8 cellular contexts compared by ENCODE assay signal in the genomic region with DNA sequence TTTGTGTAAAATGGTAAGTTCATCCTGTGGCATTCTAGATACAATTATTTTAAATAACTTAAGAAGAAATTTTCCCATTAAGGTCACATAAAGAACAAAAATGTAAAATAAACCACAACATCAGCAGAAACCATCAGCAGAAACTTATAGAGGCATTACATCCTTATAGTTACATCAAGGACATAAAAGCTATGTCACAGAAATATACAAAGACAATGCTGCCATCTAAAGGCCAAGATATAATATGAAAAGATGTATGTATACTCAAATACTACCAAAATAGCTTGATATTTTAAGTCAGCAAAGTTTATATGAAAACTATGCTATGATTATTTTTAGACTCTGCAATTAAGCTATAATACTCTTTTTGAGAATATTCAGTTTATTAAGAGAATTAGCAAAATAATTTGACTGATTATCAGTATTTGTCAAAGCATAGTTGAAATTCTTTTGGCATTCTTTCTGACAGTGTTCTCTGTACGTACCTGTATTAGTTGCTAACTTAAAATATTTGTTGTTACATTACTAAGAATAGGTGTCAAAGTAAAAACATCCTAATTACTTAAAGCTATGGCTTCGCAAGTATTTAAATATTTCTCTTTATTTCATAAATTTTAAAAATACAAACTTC. TPM values are rescaled to one million over a fixed set of nuclear protein-coding genes. Genes with fewer than 3 reads are reported as not detected.
DNase-seq lines count a peak whose midpoint lies in the region; ATAC-seq and TF ChIP-seq lines count a peak whose summit lies in the region.

No MANE protein-coding gene starts in this region.

- H3K27me3 ChIP-seq in left ventricle myocardium inferior (ENCODE audit: low read depth) (no peaks in the 10 kb centered on the region), upper lobe of left lung (no peaks in the 10 kb centered on the region)

- no peak overlapping the region for H3K4me3 ChIP-seq in left ventricle myocardium inferior
- no peak overlapping the region for H3K4me3 ChIP-seq in upper lobe of left lung

- no peak for TF ChIP-seq POLR2A in upper lobe of left lung (IDR thresholded peaks at IDR 0.05)

- DNase-seq in left ventricle myocardium inferior (no peak), Right ventricle myocardium superior (no peak), NCI-H187 treated with DMSO at 0.1 percent for 48 hours (lab: John Stamatoyannopoulos, UW) (peak; percentile 28), amniotic epithelial cell (ENCODE audit: low read depth) (peak; percentile 58), left colon (no peak), upper lobe of left lung (no peak)
- no peak for DNase-seq in activated T-cell treated with anti-CD3 and anti-CD28 coated beads, Interleukin-2, amount 50 U/mL, for 1 hour

- no peaks in the 10 kb centered on the region for H3K36me3 ChIP-seq in left ventricle myocardium inferior
- H3K36me3 ChIP-seq in upper lobe of left lung = peaks cover 0 to 6% (median 0%) of the 10 kb centered on the region in 4 donors

- ATAC-seq in Right ventricle myocardium superior (ENCODE audit: poor library complexity) = no peak
- peak; percentile 64 for ATAC-seq in HG02763 (IDR thresholded peaks at IDR 0.05; ENCODE audit: unreplicated experiment)
- peak; percentile 78 for ATAC-seq in left colon
- no peak for ATAC-seq in upper lobe of left lung (ENCODE audit: low FRiP score in 2 of 2)

- no peaks in the 10 kb centered on the region for H3K9me3 ChIP-seq in left ventricle myocardium inferior (replicated peaks)
- H3K9me3 ChIP-seq in upper lobe of left lung = no peaks in the 10 kb centered on the region

- intact Hi-C loops in left ventricle myocardium inferior (cut with micrococcal nuclease) = no loop called here
- intact Hi-C loops in Right ventricle myocardium superior (cut with DNase I) = no loop called here
- intact Hi-C loops in left colon (cut with DNase I, micrococcal nuclease) = loop anchor here in 1 of 2 donors (10.0 kb wide), 1 partner anchor 81 kb away; no protein-coding TSS in a partner anchor

- TF ChIP-seq EP300 in upper lobe of left lung (IDR thresholded peaks at IDR 0.05) = no peak

- H3K4me1 ChIP-seq in left ventricle myocardium inferior = peaks cover 37% of the 10 kb centered on the region
- H3K4me1 ChIP-seq in upper lobe of left lung = no peaks in the 10 kb centered on the region

- WGBS in upper lobe of left lung, 2 donors = 89 to 96% methylated on average over 2 of the region's 2 CpGs

- H3K27ac ChIP-seq in left ventricle myocardium inferior (replicated peaks) (no peak overlapping the region), upper lobe of left lung (no peak overlapping the region)

- TF ChIP-seq CTCF in left ventricle myocardium inferior (IDR thresholded peaks at IDR 0.05; ENCODE audit: borderline replicate concordance) (peak; percentile 56), upper lobe of left lung (IDR thresholded peaks at IDR 0.05) (peak in 3 of 6 experiments; percentile 21 to 32 (median 29))

RNA-seq across cellular contexts. Expression of a gene that starts 36.2 kb away (rescaled TPM):
- total RNA-seq in left ventricle myocardium inferior (49.4 TPM), Right ventricle myocardium superior (44.0 TPM), left colon (10 to 100 TPM; 19.5 to 30.9 TPM), upper lobe of left lung (10 to 100 TPM in 5 of 6 donors, 1 to 10 TPM in 1; 10.0 to 47.1 (median 16.9) TPM)

Comparison
In these comparisons a context has a peak if more than half of its experiments do, and no peak if none do; other contexts are left out.
1. DNase-seq: peak in NCI-H187 treated with DMSO at 0.1 percent for 48 hours (single experiment) and amniotic epithelial cell (single experiment); none in left ventricle myocardium inferior (single experiment), Right ventricle myocardium superior (single experiment), left colon (0 of 2), activated T-cell treated with anti-CD3 and anti-CD28 coated beads, Interleukin-2, amount 50 U/mL, for 1 hour (single experiment) and upper lobe of left lung (0 of 2).
2. ATAC-seq: peak in HG02763 (single experiment) and left colon (single experiment); none in Right ventricle myocardium superior (single experiment) and upper lobe of left lung (0 of 2).